ENCODE assay signal across 8 cellular contexts in genomic region chr11:57800444-57801184, GRCh38. TPM values are rescaled to one million over a fixed set of nuclear protein-coding genes. Genes with fewer than 3 reads are reported as not detected.
DNase-seq lines count a peak whose midpoint lies in the region; ATAC-seq and TF ChIP-seq lines count a peak whose summit lies in the region.

No MANE protein-coding gene starts in this region.

- peak; percentile 93 for DNase-seq in NCI-H146 (lab: John Stamatoyannopoulos, UW)
- DNase-seq in T-cell, result peak in 6 of 34 experiments; percentile 4 to 47 (median 18)
- DNase-seq in endothelial cell (ENCODE audit: low spot score), result peak; percentile 43
- DNase-seq in middle frontal gyrus (ENCODE audit: extremely low spot score, low spot score), result peak; percentile 54
- DNase-seq in vagina (ENCODE audit: extremely low spot score in 2 of 2), result no peak

- CTCF ChIA-PET in T-cell (lab: Charles Lee), result interaction anchor here (0.5 to 2.7 kb wide), 60 partner anchors 9 to 1335 kb away, joined by 3 to 30 read pairs (median 5); partner anchors contain the start of genes BTBD18 (in 2 of the 2), CTNND1 (in 1 of the 2), MED19 (in 1 of the 2) and SELENOH (in 1 of the 2)

- peak overlapping the region; percentile 15 for H3K9ac ChIP-seq in BLaER1

- H3K4me2 ChIP-seq in BLaER1, result peak overlapping the region; percentile 53

- H3K27me3 ChIP-seq in BLaER1, result no peaks in the 10 kb centered on the region
- no peaks in the 10 kb centered on the region for H3K27me3 ChIP-seq in vagina

- H3K9me3 ChIP-seq in BLaER1 (no peaks in the 10 kb centered on the region), vagina (no peaks in the 10 kb centered on the region)

- no peak overlapping the region for H3K4me3 ChIP-seq in BLaER1
- no peak overlapping the region for H3K4me3 ChIP-seq in vagina

- peak overlapping the region in 2 of 3 donors; percentile 4 to 22 for H3K4me3 Mint-ChIP-seq in T-cell
- peak overlapping the region; percentile 71 for H3K4me3 Mint-ChIP-seq in endothelial cell (ENCODE audit: unreplicated experiment)

- H3K36me3 Mint-ChIP-seq in T-cell (peaks cover 23% of the 10 kb centered on the region), endothelial cell (ENCODE audit: low read depth, unreplicated experiment) (peaks cover 61% of the 10 kb centered on the region)

- intact Hi-C loops in vagina (cut with DNase I), result no loop called here

- H3K27ac Mint-ChIP-seq in T-cell, result peak overlapping the region; percentile 77 to 86
- peak overlapping the region; percentile 92 for H3K27ac Mint-ChIP-seq in endothelial cell (ENCODE audit: unreplicated experiment)

- H3K36me3 ChIP-seq in BLaER1, result peaks cover 43% of the 10 kb centered on the region
- peaks cover 0 to 68% of the 10 kb centered on the region in 2 donors for H3K36me3 ChIP-seq in vagina

- H3K4me1 Mint-ChIP-seq in T-cell (peaks cover 24 to 32% (median 26%) of the 10 kb centered on the region in 3 donors), endothelial cell (ENCODE audit: unreplicated experiment) (peaks cover 42% of the 10 kb centered on the region)

- no peaks in the 10 kb centered on the region for H3K27me3 Mint-ChIP-seq in T-cell
- peaks cover 9% of the 10 kb centered on the region for H3K27me3 Mint-ChIP-seq in endothelial cell (ENCODE audit: unreplicated experiment)

- TF ChIP-seq CTCF in endothelial cell (IDR thresholded peaks at IDR 0.05; ENCODE audit: unreplicated experiment) (peak; percentile 92), vagina (IDR thresholded peaks at IDR 0.05) (peak; percentile 47 to 91 (median 63))

- ATAC-seq in GM18508 (IDR thresholded peaks at IDR 0.05; ENCODE audit: insufficient read depth, unreplicated experiment) (peak; percentile 76), HG02938 (IDR thresholded peaks at IDR 0.05; ENCODE audit: unreplicated experiment) (peak; percentile 82), T-cell (replicated peaks in 1 of 4) (peak; percentile 83 to 93 (median 86))

- POLR2A ChIA-PET in T-cell (lab: Charles Lee), result interaction anchor here (0.5 to 1.6 kb wide), 6 partner anchors 49 to 94 kb away, joined by 3 to 6 read pairs (median 4); partner anchors contain the start of genes MED19 (in 1 of the 2), SELENOH (in 1 of the 2) and TMX2 (in 1 of the 2)

- H3K4me1 ChIP-seq in BLaER1 (peaks cover 17% of the 10 kb centered on the region), vagina (peaks cover 41% of the 10 kb centered on the region)

- H3K9me3 Mint-ChIP-seq in T-cell, result no peaks in the 10 kb centered on the region
- H3K9me3 Mint-ChIP-seq in endothelial cell (ENCODE audit: unreplicated experiment), result no peaks in the 10 kb centered on the region

- H4K20me1 ChIP-seq in BLaER1, result no peaks in the 10 kb centered on the region

- peak overlapping the region; percentile 14 for H3K27ac ChIP-seq in BLaER1
- peak overlapping the region; percentile 47 for H3K27ac ChIP-seq in vagina

- TF ChIP-seq POLR2A in vagina (IDR thresholded peaks at IDR 0.05), result no peak

RNA-seq across cellular contexts. Expression of gene CTNND1, which starts 39.0 kb away (rescaled TPM):
- total RNA-seq in T-cell (10 to 100 TPM in 4 of 5 donors, 1 to 10 TPM in 1; 8.3 to 17.5 (median 12.5) TPM), endothelial cell (ENCODE audit: unreplicated experiment) (350 TPM), vagina (179 TPM)

RNA-seq across cellular contexts. Expression of gene BTBD18, which starts 49.0 kb away (rescaled TPM):
- total RNA-seq in T-cell, result under 1 TPM in 2 of 5 donors, not detected in 3; 0.09 to 0.23 TPM
- total RNA-seq in endothelial cell (ENCODE audit: unreplicated experiment), result not detected
- not detected for total RNA-seq in vagina

RNA-seq across cellular contexts. Expression of gene SELENOH, which starts 59.3 kb away (rescaled TPM):
- total RNA-seq in T-cell (100 to 1,000 TPM in 3 of 5 donors, 10 to 100 TPM in 2; 88.5 to 155 (median 113) TPM), endothelial cell (ENCODE audit: unreplicated experiment) (210 TPM), vagina (120 TPM)

Comparison
In these comparisons a context has a peak if more than half of its experiments do, and no peak if none do; other contexts are left out.
1. DNase-seq: peak in NCI-H146 (single experiment), endothelial cell (single experiment) and middle frontal gyrus (single experiment); none in vagina (0 of 2).
2. Peak in every context shown above with its lines, with median percentiles within 50 percentile points of each other: ATAC-seq.